In genomic region chr17:31803494-31804213, GRCh38 we compare ENCODE assay signal across 15 cellular contexts. TPM values are rescaled to one million over a fixed set of nuclear protein-coding genes. Genes with fewer than 3 reads are reported as not detected.
DNase-seq lines count a peak whose midpoint lies in the region; ATAC-seq and TF ChIP-seq lines count a peak whose summit lies in the region.
"Had no signal": no experiment of that assay in that cellular context is flagged by ENCODE, and none has a peak within 500 bp of the region (broad histone marks: within the 10 kb centered on the region; RNA-seq: fewer than 3 reads in every experiment).

No MANE protein-coding gene starts in this region.

- no peak overlapping the region for H3K4me3 Mint-ChIP-seq in immature natural killer cell
- H3K4me3 Mint-ChIP-seq: activated CD8-positive, alpha-beta T cell treated with anti-CD3 and anti-CD28 coated beads for 36 hours had no signal

- H3K9me3 Mint-ChIP-seq in immature natural killer cell, result no peaks in the 10 kb centered on the region
- H3K9me3 Mint-ChIP-seq: activated CD8-positive, alpha-beta T cell treated with anti-CD3 and anti-CD28 coated beads for 36 hours had no signal

- no peak overlapping the region for H3K27ac Mint-ChIP-seq in immature natural killer cell
- H3K27ac Mint-ChIP-seq: activated CD8-positive, alpha-beta T cell treated with anti-CD3 and anti-CD28 coated beads for 36 hours had no signal

- WGBS in body of pancreas, 2 donors, result 24 to 29% methylated on average over 11 of the region's 11 CpGs

- H3K27ac ChIP-seq in body of pancreas (peak overlapping the region in 3 of 4 donors; percentile 40 to 70 (median 56)), mucosa of rectum (ENCODE audit: low read depth in 2 of 2, low read length in 2 of 2) (peak overlapping the region; percentile 67 to 70)
- H3K27ac ChIP-seq: esophagus muscularis mucosa, right atrium auricular region had no signal

- H3K4me3 ChIP-seq in body of pancreas (no peak overlapping the region), mucosa of rectum (ENCODE audit: low read length in 2 of 2) (no peak overlapping the region)
- H3K4me3 ChIP-seq: esophagus muscularis mucosa, right atrium auricular region had no signal

- TF ChIP-seq CTCF in body of pancreas (IDR thresholded peaks at IDR 0.05), result peak in 1 of 7 experiments; percentile 8

- DNase-seq in DMS53 treated with DMSO at 0.1 percent for 48 hours (lab: John Stamatoyannopoulos, UW; ENCODE audit: unreplicated experiment), result peak; percentile 90
- DNase-seq in NCI-H2081 treated with DMSO at 0.1 percent for 48 hours (lab: John Stamatoyannopoulos, UW), result peak; percentile 2
- peak in 2 of 4 donors; percentile 28 to 37 for DNase-seq in body of pancreas
- no peak for DNase-seq in SK-N-DZ (ENCODE audit: low spot score)
- no peak for DNase-seq in immature natural killer cell
- no peak for DNase-seq in DMS79 (lab: John Stamatoyannopoulos, UW)
- DNase-seq: activated CD8-positive, alpha-beta T cell treated with anti-CD3 and anti-CD28 coated beads for 36 hours; KBM-7; NCI-H2171 treated with DMSO at 0.1 percent for 48 hours; stimulated activated naive CD8-positive, alpha-beta T cell treated with anti-CD3 and anti-CD28 coated beads, Interleukin-15, Interleukin-2, amounts not matched to agents 100 U/mL and 50 U/mL, for 24 hours; T1000 had no signal

- no peak for TF ChIP-seq POLR2A in body of pancreas (IDR thresholded peaks at IDR 0.05)

- H3K27me3 ChIP-seq in body of pancreas (no peaks in the 10 kb centered on the region), mucosa of rectum (ENCODE audit: control insufficient read depth in 2 of 2, insufficient read depth in 2 of 2, low read length in 2 of 2) (no peaks in the 10 kb centered on the region)
- H3K27me3 ChIP-seq: esophagus muscularis mucosa, right atrium auricular region had no signal

- H3K36me3 ChIP-seq in body of pancreas (replicated peaks in 1 of 2; ENCODE audit: insufficient read depth in 1 of 2, low read depth in 2 of 2) (no peaks in the 10 kb centered on the region), mucosa of rectum (ENCODE audit: control insufficient read depth in 2 of 2, insufficient read depth in 2 of 2, low read length in 2 of 2) (no peaks in the 10 kb centered on the region)
- H3K36me3 ChIP-seq: esophagus muscularis mucosa, right atrium auricular region had no signal

- H3K27me3 Mint-ChIP-seq in immature natural killer cell (ENCODE audit: low read depth in 3 of 3), result peaks cover 2 to 14% (median 4%) of the 10 kb centered on the region in 3 donors

- peak overlapping the region in 1 of 2 donors; percentile 14 for H3K9ac ChIP-seq in mucosa of rectum (ENCODE audit: low read depth in 1 of 2, low read length in 2 of 2)

- no peaks in the 10 kb centered on the region for H3K4me1 Mint-ChIP-seq in immature natural killer cell

- H3K4me1 ChIP-seq in body of pancreas, result peaks cover 13% of the 10 kb centered on the region
- H3K4me1 ChIP-seq in mucosa of rectum (ENCODE audit: control insufficient read depth in 2 of 2, insufficient read depth in 2 of 2, low read length in 2 of 2), result peaks cover 3 to 12% of the 10 kb centered on the region in 2 donors
- H3K4me1 ChIP-seq: esophagus muscularis mucosa had no signal

- ATAC-seq in body of pancreas (peak; percentile 58), GM21825 (IDR thresholded peaks at IDR 0.05; ENCODE audit: unreplicated experiment) (no peak)
- ATAC-seq: activated CD8-positive, alpha-beta T cell treated with anti-CD3 and anti-CD28 coated beads for 36 hours; stimulated activated naive CD8-positive, alpha-beta T cell treated with anti-CD3 and anti-CD28 coated beads, Interleukin-15, Interleukin-2, amounts not matched to agents 100 U/mL and 50 U/mL, for 24 hours had no signal

- H3K9me3 ChIP-seq in body of pancreas, result no peaks in the 10 kb centered on the region
- no peaks in the 10 kb centered on the region for H3K9me3 ChIP-seq in mucosa of rectum (ENCODE audit: control insufficient read depth in 2 of 2, low read length in 2 of 2)
- H3K9me3 ChIP-seq: esophagus muscularis mucosa, right atrium auricular region had no signal

- H3K36me3 Mint-ChIP-seq in immature natural killer cell, result no peaks in the 10 kb centered on the region

- intact Hi-C loops in body of pancreas (cut with DNase I), result no loop called here

RNA-seq across cellular contexts. Expression of gene COPRS, which starts 55.4 kb away (rescaled TPM):
- total RNA-seq in body of pancreas, result 10 to 100 TPM; 72.2 to 83.8 TPM
- 124 and 131 TPM in 2 replicates for polyA plus RNA-seq in SK-N-DZ (2014; cell fraction: cytosol; rRNA removed)
- polyA plus RNA-seq in SK-N-DZ (2014; cell fraction: nucleus; rRNA removed), result 84.3 and 101 TPM in 2 replicates
- polyA plus RNA-seq in immature natural killer cell, result 10 to 100 TPM; 10.4 to 23.8 (median 19.6) TPM

Comparison
In these comparisons a context has a peak if more than half of its experiments do, and no peak if none do; other contexts are left out.
1. DNase-seq: peak in DMS53 treated with DMSO at 0.1 percent for 48 hours (single experiment) and NCI-H2081 treated with DMSO at 0.1 percent for 48 hours (single experiment); none in SK-N-DZ (single experiment), immature natural killer cell (0 of 3) and DMS79 (single experiment).